8 cellular contexts compared by ENCODE assay signal in genomic region chr17:38451840-38452529, GRCh38. TPM values are rescaled to one million over a fixed set of nuclear protein-coding genes. Genes with fewer than 3 reads are reported as not detected.
A peak's percentile ranks its signal among the peaks of the same experiment; 100 is the strongest.
DNase-seq lines count a peak whose midpoint lies in the region; ATAC-seq lines count a peak whose summit lies in the region.

No MANE protein-coding gene starts in this region.

- no peak overlapping the region for H3K23ac ChIP-seq in trophoblast cell (ENCODE audit: low read length)

- H4K91ac ChIP-seq in trophoblast cell (ENCODE audit: low read depth, low read length) = peak overlapping the region; percentile 98

- no peak for ATAC-seq in HG02571 (IDR thresholded peaks at IDR 0.05; ENCODE audit: unreplicated experiment)

- H3K27ac ChIP-seq in SK-N-MC = peak overlapping the region; percentile 95
- H3K27ac ChIP-seq in trophoblast cell (ENCODE audit: low read depth, low read length) = peak overlapping the region; percentile 89

- WGBS in trophoblast cell (ENCODE audit: extremely low coverage, insufficient coverage, insufficient read length) = no CpG with 5 or more reads among the region's 18 CpGs

- peak overlapping the region; percentile 75 for H3K4me3 ChIP-seq in SK-N-MC
- H3K4me3 ChIP-seq in trophoblast cell (ENCODE audit: low read depth, low read length) = no peak overlapping the region

- H3K9ac ChIP-seq in SK-N-MC (ENCODE audit: insufficient read length) (peak overlapping the region; percentile 75), trophoblast cell (ENCODE audit: low read length) (no peak overlapping the region)

- H2BK12ac ChIP-seq in trophoblast cell (ENCODE audit: low read length) = peak overlapping the region; percentile 94

- H3K4me2 ChIP-seq in trophoblast cell (ENCODE audit: low read length) = peak overlapping the region; percentile 39

- peaks cover 14% of the 10 kb centered on the region for H3K79me2 ChIP-seq in trophoblast cell (ENCODE audit: control insufficient read depth, insufficient read depth, low read length, poor library complexity)

- no peaks in the 10 kb centered on the region for H3K27me3 ChIP-seq in trophoblast cell (ENCODE audit: insufficient read depth, low read length)

- H3K9me3 ChIP-seq in SK-N-MC (ENCODE audit: low read depth, low read length) (no peaks in the 10 kb centered on the region), trophoblast cell (ENCODE audit: insufficient read depth, low read depth, low read length) (peaks cover 4% of the 10 kb centered on the region)

- peak overlapping the region; percentile 88 for H2AK5ac ChIP-seq in trophoblast cell (ENCODE audit: low read length)

- H3K36me3 ChIP-seq in SK-N-MC (ENCODE audit: insufficient read depth, low read length) (no peaks in the 10 kb centered on the region), trophoblast cell (ENCODE audit: control insufficient read depth in 1 of 2, insufficient read depth in 2 of 2, low read length in 2 of 2) (no peaks in the 10 kb centered on the region)

- peaks cover 42% of the 10 kb centered on the region for H3K79me1 ChIP-seq in trophoblast cell (ENCODE audit: low read length)

- H3K14ac ChIP-seq in trophoblast cell (ENCODE audit: low read length) = peak overlapping the region; percentile 92

- H3K4me1 ChIP-seq in trophoblast cell (ENCODE audit: control insufficient read depth in 1 of 2, insufficient read depth in 2 of 2, low read length in 2 of 2) = peaks cover 61 to 71% of the 10 kb centered on the region in 2 experiments

- H2BK120ac ChIP-seq in trophoblast cell (ENCODE audit: insufficient read depth, low read length, poor library complexity) = peak overlapping the region; percentile 98

- H3K4ac ChIP-seq in trophoblast cell (ENCODE audit: low read depth, low read length) = peak overlapping the region; percentile 77

- peak overlapping the region; percentile 86 for H4K12ac ChIP-seq in trophoblast cell (ENCODE audit: low read depth, low read length)

- peak overlapping the region; percentile 56 for H2AFZ ChIP-seq in trophoblast cell (ENCODE audit: insufficient read depth, low read length, poor library complexity)

- DNase-seq in EH (ENCODE audit: low read depth) (peak; percentile 98), SK-N-MC (ENCODE audit: low read depth, low spot score) (peak; percentile 42), fibroblast of the conjunctiva (ENCODE audit: low read depth) (peak; percentile 68), trophoblast cell (no peak), DMS153 treated with DMSO at 0.1 percent for 48 hours (lab: John Stamatoyannopoulos, UW; ENCODE audit: unreplicated experiment) (no peak), inferior parietal cortex (ENCODE audit: extremely low spot score) (no peak)
- DNase-seq in activated naive CD4-positive, alpha-beta T cell (lab: John Stamatoyannopoulos, UW) = no peak

- H2BK5ac ChIP-seq in trophoblast cell (ENCODE audit: low read depth, low read length, poor library complexity) = peak overlapping the region; percentile 93

- peak overlapping the region; percentile 83 for H4K8ac ChIP-seq in trophoblast cell (ENCODE audit: low read depth, low read length)

- peak overlapping the region; percentile 89 for H3K18ac ChIP-seq in trophoblast cell (ENCODE audit: low read length)

RNA-seq across cellular contexts. Expression of gene ARHGAP23, which starts 23.7 kb away (rescaled TPM):
- polyA plus RNA-seq in trophoblast cell (2013) = 16.7 and 17.8 TPM in 2 replicates

Comparison
In these comparisons a context has a peak if more than half of its experiments do, and no peak if none do; other contexts are left out.
1. DNase-seq: peak in EH (single experiment), SK-N-MC (single experiment) and fibroblast of the conjunctiva (single experiment); none in trophoblast cell (0 of 2), activated naive CD4-positive, alpha-beta T cell (0 of 4), DMS153 treated with DMSO at 0.1 percent for 48 hours (single experiment) and inferior parietal cortex (single experiment).